ENCODE assay signal across 25 cellular contexts in the genomic region with DNA sequence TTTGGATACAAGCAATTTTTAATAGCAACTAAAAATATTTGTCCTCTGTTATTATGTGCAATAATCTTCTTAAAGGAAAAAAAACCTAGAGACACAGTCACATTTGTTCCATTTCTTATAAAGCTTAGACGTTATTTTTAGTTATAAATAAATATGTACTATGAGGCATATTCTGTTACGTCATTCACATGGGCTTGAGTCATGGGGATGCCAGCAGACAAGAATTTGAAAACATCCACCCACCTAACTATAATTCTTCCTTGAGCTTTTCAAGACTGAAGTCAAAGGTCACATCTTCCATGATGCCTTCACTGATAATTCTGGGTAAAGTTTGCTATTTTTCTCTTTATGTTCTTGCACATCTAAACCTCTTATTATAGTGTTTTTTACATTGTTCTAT.
DNase-seq lines count a peak whose midpoint lies in the region; ATAC-seq, FAIRE-seq and TF ChIP-seq lines count a peak whose summit lies in the region.
"Had no signal": no experiment of that assay in that cellular context is flagged by ENCODE, and none has a peak within 500 bp of the region (broad histone marks: within the 10 kb centered on the region; RNA-seq: fewer than 3 reads in every experiment).

No MANE protein-coding gene starts in this region.

- no peaks in the 10 kb centered on the region for H3K27me3 Mint-ChIP-seq in astrocyte (ENCODE audit: low read depth, unreplicated experiment)
- H3K27me3 Mint-ChIP-seq: memory B cell had no signal

- no peaks in the 10 kb centered on the region for H3K36me3 ChIP-seq in HepG2 (replicated peaks in 1 of 2; ENCODE audit: control insufficient read depth in 1 of 2, insufficient read depth in 2 of 2, low read length in 2 of 2)
- no peaks in the 10 kb centered on the region for H3K36me3 ChIP-seq in right lobe of liver
- H3K36me3 ChIP-seq in astrocyte (ENCODE audit: insufficient read depth, low read length) = no peaks in the 10 kb centered on the region
- H3K36me3 ChIP-seq: gastrocnemius medialis, pancreas had no signal

- TF ChIP-seq RAD21 in HepG2 (CRISPR knock-in tag; IDR thresholded peaks at IDR 0.05) = no peak

- H3K9ac ChIP-seq in HepG2 (ENCODE audit: insufficient read depth, low read depth, low read length) (no peak overlapping the region), astrocyte (ENCODE audit: low read length) (no peak overlapping the region)

- H3K4me1 Mint-ChIP-seq in astrocyte (ENCODE audit: low read depth, unreplicated experiment) = peaks cover 23% of the 10 kb centered on the region
- H3K4me1 Mint-ChIP-seq: memory B cell; natural killer cell; stimulated activated effector memory CD8-positive, alpha-beta T cell treated with anti-CD3 and anti-CD28 coated beads, Interleukin-12 subunit alpha, Interleukin-12 subunit beta, amount 100 ng/mL, for 72 hours had no signal

- H3K9me3 Mint-ChIP-seq in astrocyte (ENCODE audit: unreplicated experiment) = peaks cover 4% of the 10 kb centered on the region

- no peak for FAIRE-seq in HepG2 (lab: Jason Lieb, UNC)
- FAIRE-seq in astrocyte (lab: Jason Lieb, UNC) = no peak
- FAIRE-seq: A204.1, D721Med had no signal

- no peak for ATAC-seq in HepG2
- no peak for ATAC-seq in right lobe of liver
- no peak for ATAC-seq in HG03442 (IDR thresholded peaks at IDR 0.05; ENCODE audit: unreplicated experiment)
- ATAC-seq: activated CD4-positive, CD25-positive, alpha-beta regulatory T cell treated with anti-CD3 and anti-CD28 coated beads, Interleukin-2, amount 50 U/mL, for 24 hours; activated naive CD4-positive, alpha-beta T cell treated with anti-CD3 and anti-CD28 coated beads, Interleukin-2, amount 50 U/mL, for 72 hours; gastrocnemius medialis; natural killer cell; pancreas; sciatic nerve; stimulated activated effector memory CD8-positive, alpha-beta T cell treated with anti-CD3 and anti-CD28 coated beads, Interleukin-12 subunit alpha, Interleukin-12 subunit beta, amount 100 ng/mL, for 72 hours had no signal

- H3K4me2 ChIP-seq in HepG2 (ENCODE audit: low read depth, low read length) (no peak overlapping the region), astrocyte (ENCODE audit: low read length) (no peak overlapping the region)

- no peaks in the 10 kb centered on the region; a peak in 1 of 5 replicates for H3K27me3 ChIP-seq in HepG2 (ENCODE audit: control insufficient read depth in 1 of 2, insufficient read depth in 2 of 2, low read length in 2 of 2)
- no peaks in the 10 kb centered on the region for H3K27me3 ChIP-seq in right lobe of liver
- no peaks in the 10 kb centered on the region for H3K27me3 ChIP-seq in astrocyte (ENCODE audit: insufficient read depth, low read length)
- H3K27me3 ChIP-seq: gastrocnemius medialis, pancreas, testis had no signal

- no TSS peak for BruUV-seq in HepG2 (replicated peaks; lab: Mats Ljungman, UMichigan)

- no peaks in the 10 kb centered on the region for H3K36me3 Mint-ChIP-seq in astrocyte (ENCODE audit: low read depth, unreplicated experiment)
- H3K36me3 Mint-ChIP-seq: activated naive CD4-positive, alpha-beta T cell treated with anti-CD3 and anti-CD28 coated beads, Interleukin-2, amount 50 U/mL, for 72 hours; memory B cell; natural killer cell; stimulated activated effector memory CD8-positive, alpha-beta T cell treated with anti-CD3 and anti-CD28 coated beads, Interleukin-12 subunit alpha, Interleukin-12 subunit beta, amount 100 ng/mL, for 72 hours had no signal

- intact Hi-C loops in HepG2 (cut with micrococcal nuclease; ENCODE audit: unreplicated experiment) = no loop called here
- intact Hi-C loops in right lobe of liver (cut with DNase I) = no loop called here

- H3K4me3 ChIP-seq in HepG2 (replicated peaks in 1 of 3; ENCODE audit: insufficient read depth in 1 of 3, low read depth in 2 of 3, low read length in 3 of 3) = no peak overlapping the region
- no peak overlapping the region for H3K4me3 ChIP-seq in right lobe of liver
- H3K4me3 ChIP-seq in astrocyte (ENCODE audit: insufficient read depth, low read depth, low read length) = no peak overlapping the region
- H3K4me3 ChIP-seq in foreskin fibroblast (ENCODE audit: low read depth in 1 of 2, low read length in 2 of 2) = no peak overlapping the region
- H3K4me3 ChIP-seq: gastrocnemius medialis, pancreas, testis had no signal

- POLR2A ChIA-PET in HepG2 (lab: Yijun Ruan, JAX) = no interaction called here

- TF ChIP-seq CTCF in HepG2 (CRISPR knock-in tag; IDR thresholded peaks at IDR 0.05) (no peak), right lobe of liver (IDR thresholded peaks at IDR 0.05) (no peak), astrocyte (IDR thresholded peaks at IDR 0.05; ENCODE audit: insufficient read depth, low read depth, low read length) (no peak), foreskin fibroblast (IDR thresholded peaks at IDR 0.05; ENCODE audit: low read depth, low read length) (no peak)

- in situ Hi-C loops in HepG2 (cut with HindIII; ENCODE audit: extremely low pct_ligation_motif_present, low pct_unique_long_range_greater_than_20kb) = no loop called here

- 4% methylated on average over 2 of the region's 2 CpGs for WGBS in HepG2 (ENCODE audit: low lambda C conversion rate)
- 52% methylated on average over 2 of the region's 2 CpGs for WGBS in right lobe of liver (ENCODE audit: insufficient coverage, low coverage, low lambda C conversion rate, missing lambda C conversion rate)

- no peak overlapping the region for H3K4me3 Mint-ChIP-seq in astrocyte (ENCODE audit: unreplicated experiment)
- H3K4me3 Mint-ChIP-seq: memory B cell; natural killer cell; stimulated activated effector memory CD8-positive, alpha-beta T cell treated with anti-CD3 and anti-CD28 coated beads, Interleukin-12 subunit alpha, Interleukin-12 subunit beta, amount 100 ng/mL, for 72 hours had no signal

- TF ChIP-seq EP300 in HepG2 (IDR thresholded peaks at IDR 0.05; ENCODE audit: low read depth in 2 of 2, low read length in 2 of 2) = no peak
- no peak for TF ChIP-seq EP300 in HepG2 (CRISPR knock-in tag; IDR thresholded peaks at IDR 0.05; ENCODE audit: borderline replicate concordance)

- CTCF ChIA-PET in HepG2 (lab: Yijun Ruan, JAX; ENCODE audit: low intra/inter-chr PET ratio, low total read pairs) = no interaction called here

- H2AFZ ChIP-seq in HepG2 (ENCODE audit: low read length) (no peak overlapping the region), astrocyte (ENCODE audit: low read depth, low read length) (no peak overlapping the region)

- no peak for DNase-seq in HepG2 (ENCODE audit: low spot score)
- no peak for DNase-seq in right lobe of liver
- DNase-seq in astrocyte (ENCODE audit: low read depth) = peak; percentile 45
- DNase-seq in foreskin fibroblast = peak; percentile 6 to 31
- DNase-seq in stromal cell of bone marrow (ENCODE audit: low read depth) = peak; percentile 54
- DNase-seq in NCI-H748 (lab: John Stamatoyannopoulos, UW; ENCODE audit: unreplicated experiment) = no peak
- DNase-seq in NCI-H1436 (lab: John Stamatoyannopoulos, UW) = no peak
- DNase-seq: gastrocnemius medialis, GOT3, Karpas-422, kidney glomerular epithelial cell, natural killer cell, NCI-H1105 treated with DMSO at 0.1 percent for 48 hours, NCI-H510A treated with DMSO at 0.1 percent for 48 hours, pancreas, testis had no signal

- H4K20me1 ChIP-seq in HepG2 (ENCODE audit: insufficient read depth, low read length) (no peaks in the 10 kb centered on the region), astrocyte (ENCODE audit: insufficient read depth, low read length) (no peaks in the 10 kb centered on the region)

- H3K79me2 ChIP-seq in HepG2 (ENCODE audit: insufficient read depth, low read length) = no peaks in the 10 kb centered on the region
- no peaks in the 10 kb centered on the region for H3K79me2 ChIP-seq in astrocyte (ENCODE audit: insufficient read depth, low read length)

- peak overlapping the region; percentile 75 for H3K27ac Mint-ChIP-seq in astrocyte (ENCODE audit: unreplicated experiment)
- H3K27ac Mint-ChIP-seq: activated naive CD4-positive, alpha-beta T cell treated with anti-CD3 and anti-CD28 coated beads, Interleukin-2, amount 50 U/mL, for 72 hours; memory B cell; natural killer cell; stimulated activated effector memory CD8-positive, alpha-beta T cell treated with anti-CD3 and anti-CD28 coated beads, Interleukin-12 subunit alpha, Interleukin-12 subunit beta, amount 100 ng/mL, for 72 hours had no signal

- H3K27ac ChIP-seq in HepG2 (ENCODE audit: extremely low read length, insufficient read depth, low read length) (no peak overlapping the region), right lobe of liver (no peak overlapping the region), astrocyte (ENCODE audit: low read depth, low read length) (no peak overlapping the region)
- H3K27ac ChIP-seq: C4-2B, gastrocnemius medialis, pancreas, testis had no signal

- H3K9me3 ChIP-seq in HepG2 (ENCODE audit: low read length) (peaks cover 20% of the 10 kb centered on the region; the same call in 1 of the 2 replicates), right lobe of liver (no peaks in the 10 kb centered on the region), astrocyte (ENCODE audit: insufficient read depth, low read depth, low read length) (no peaks in the 10 kb centered on the region)
- H3K9me3 ChIP-seq: gastrocnemius medialis, pancreas, testis had no signal

- H3K4me1 ChIP-seq in HepG2 (ENCODE audit: insufficient read depth, low read length) = no peaks in the 10 kb centered on the region
- H3K4me1 ChIP-seq in right lobe of liver = no peaks in the 10 kb centered on the region
- H3K4me1 ChIP-seq in astrocyte (ENCODE audit: insufficient read depth, low read length) = no peaks in the 10 kb centered on the region
- H3K4me1 ChIP-seq: gastrocnemius medialis, pancreas, testis had no signal

- TF ChIP-seq POLR2A in HepG2 (IDR thresholded peaks at IDR 0.05; ENCODE audit: insufficient read depth in 1 of 2, low read depth in 2 of 2, low read length in 2 of 2) = no peak
- TF ChIP-seq POLR2A in right lobe of liver (IDR thresholded peaks at IDR 0.05) = no peak

TF ChIP-seq in HepG2, 621 proteins besides CTCF, POLR2A, EP300 and RAD21:
- TF ChIP-seq CREB1 (IDR thresholded peaks at IDR 0.05) (peak; percentile 66; the same call in 1 of the 2 replicates), CREB1 (CRISPR knock-in tag; IDR thresholded peaks at IDR 0.05) (no peak), CBX5 (CRISPR knock-in tag; IDR thresholded peaks at IDR 0.05; ENCODE audit: borderline replicate concordance) (no peak)

Comparison
In these comparisons a context has a peak if more than half of its experiments do, and no peak if none do; other contexts are left out.
1. DNase-seq: peak in astrocyte (single experiment), foreskin fibroblast (2 of 2) and stromal cell of bone marrow (single experiment); none in HepG2 (single experiment), right lobe of liver (0 of 3), NCI-H748 (single experiment) and NCI-H1436 (single experiment).